Comparison of ENCODE assay signal across 14 cellular contexts in genomic region chr5:80034559-80034958, GRCh38. TPM values are rescaled to one million over a fixed set of nuclear protein-coding genes. Genes with fewer than 3 reads are reported as not detected.
DNase-seq lines count a peak whose midpoint lies in the region; ATAC-seq and TF ChIP-seq lines count a peak whose summit lies in the region.
"Had no signal": no experiment of that assay in that cellular context is flagged by ENCODE, and none has a peak within 500 bp of the region (broad histone marks: within the 10 kb centered on the region; RNA-seq: fewer than 3 reads in every experiment).

No MANE protein-coding gene starts in this region.

- DNase-seq in T-helper 2 cell treated with Interferon-gamma antibody and Interleukin-4, amounts not matched to agents 5 μg/mL and 100 μg/mL, for 36 hours (ENCODE audit: low spot score), result no peak
- DNase-seq in T-helper 2 cell (no peak), hepatocyte (ENCODE audit: low spot score) (no peak), progenitor cell of endocrine pancreas (ENCODE audit: low spot score, unreplicated experiment) (no peak), T-cell (no peak), tibial artery (no peak), HuH-7 (ENCODE audit: low spot score) (no peak)
- DNase-seq in activated CD8-positive, alpha-beta T cell treated with anti-CD3 and anti-CD28 coated beads for 36 hours, result no peak
- DNase-seq: 8988T; adrenal gland; NCI-H748 treated with DMSO at 0.1 percent for 48 hours; SIG-M5; stimulated activated naive CD4-positive, alpha-beta T cell treated with Interleukin-2 at 50 U/mL for 16 hours had no signal

- CTCF ChIA-PET in activated CD8-positive, alpha-beta T cell treated with anti-CD3 and anti-CD28 coated beads for 36 hours (lab: Charles Lee), result interaction anchor here (1.0 kb wide), 1 partner anchor 49 kb away, joined by 3 read pairs; no protein-coding TSS in a partner anchor
- CTCF ChIA-PET in T-cell (lab: Charles Lee), result no interaction called here

- TF ChIP-seq CTCF in activated CD8-positive, alpha-beta T cell treated with anti-CD3 and anti-CD28 coated beads for 36 hours (IDR thresholded peaks at IDR 0.05), result no peak
- TF ChIP-seq CTCF in hepatocyte (IDR thresholded peaks at IDR 0.05; ENCODE audit: poor library complexity), result no peak
- no peak for TF ChIP-seq CTCF in progenitor cell of endocrine pancreas (IDR thresholded peaks at IDR 0.05; ENCODE audit: unreplicated experiment)
- no peak for TF ChIP-seq CTCF in tibial artery (IDR thresholded peaks at IDR 0.05)

- H3K79me2 ChIP-seq in hepatocyte, result no peaks in the 10 kb centered on the region

- H3K27me3 ChIP-seq in hepatocyte, result peaks cover 66% of the 10 kb centered on the region
- H3K27me3 ChIP-seq in tibial artery, result peaks cover 0 to 40% of the 10 kb centered on the region in 2 donors

- H3K4me3 ChIP-seq in hepatocyte (no peak overlapping the region), tibial artery (no peak overlapping the region)
- H3K4me3 ChIP-seq: GM23248 had no signal

- H3K27me3 Mint-ChIP-seq in T-helper 2 cell treated with Interferon-gamma antibody and Interleukin-4, amounts not matched to agents 5 μg/mL and 100 μg/mL, for 36 hours (ENCODE audit: low read depth), result peaks cover 34% of the 10 kb centered on the region
- H3K27me3 Mint-ChIP-seq in activated CD8-positive, alpha-beta T cell treated with anti-CD3 and anti-CD28 coated beads for 36 hours, result peaks cover 45% of the 10 kb centered on the region
- H3K27me3 Mint-ChIP-seq in progenitor cell of endocrine pancreas (peaks cover 58% of the 10 kb centered on the region), T-cell (peaks cover 49 to 61% of the 10 kb centered on the region in 2 donors)

- peak overlapping the region; percentile 85 for H3K4me2 ChIP-seq in hepatocyte

- POLR2A ChIA-PET in activated CD8-positive, alpha-beta T cell treated with anti-CD3 and anti-CD28 coated beads for 36 hours (lab: Charles Lee), result interaction anchor here (0.8 to 1.6 kb wide), 2 partner anchors 13 to 24 kb away, joined by 3 read pairs; no protein-coding TSS in a partner anchor
- POLR2A ChIA-PET in T-cell (lab: Charles Lee), result interaction anchor here in 1 of 2 donors (1.1 kb wide), 1 partner anchor 11 kb away, joined by 4 read pairs; no protein-coding TSS in a partner anchor

- H4K20me1 ChIP-seq in hepatocyte (ENCODE audit: insufficient read depth, poor library complexity, severe bottlenecking), result no peaks in the 10 kb centered on the region

- 26% methylated on average over 8 of the region's 8 CpGs for WGBS in hepatocyte (ENCODE audit: low lambda C conversion rate, missing lambda C conversion rate)

- H3K4me3 Mint-ChIP-seq in T-helper 2 cell treated with Interferon-gamma antibody and Interleukin-4, amounts not matched to agents 5 μg/mL and 100 μg/mL, for 36 hours, result peak overlapping the region; percentile 68
- peak overlapping the region; percentile 49 for H3K4me3 Mint-ChIP-seq in activated CD8-positive, alpha-beta T cell treated with anti-CD3 and anti-CD28 coated beads for 36 hours
- H3K4me3 Mint-ChIP-seq in progenitor cell of endocrine pancreas (ENCODE audit: low read depth), result peak overlapping the region; percentile 71
- peak overlapping the region in 1 of 3 donors; percentile 54 for H3K4me3 Mint-ChIP-seq in T-cell

- no peak overlapping the region for H3K27ac Mint-ChIP-seq in T-helper 2 cell treated with Interferon-gamma antibody and Interleukin-4, amounts not matched to agents 5 μg/mL and 100 μg/mL, for 36 hours
- H3K27ac Mint-ChIP-seq in activated CD8-positive, alpha-beta T cell treated with anti-CD3 and anti-CD28 coated beads for 36 hours, result no peak overlapping the region
- H3K27ac Mint-ChIP-seq in progenitor cell of endocrine pancreas (no peak overlapping the region), T-cell (no peak overlapping the region)

- H3K4me1 ChIP-seq in hepatocyte (ENCODE audit: insufficient read depth) (no peaks in the 10 kb centered on the region), tibial artery (peaks cover 0 to 11% (median 4%) of the 10 kb centered on the region in 4 donors)
- H3K4me1 ChIP-seq: adrenal gland had no signal

- no peaks in the 10 kb centered on the region for H3K36me3 ChIP-seq in hepatocyte (replicated peaks; ENCODE audit: insufficient read depth, low read depth)
- H3K36me3 ChIP-seq in tibial artery, result no peaks in the 10 kb centered on the region
- H3K36me3 ChIP-seq: adrenal gland had no signal

- H3K9me3 Mint-ChIP-seq in T-helper 2 cell treated with Interferon-gamma antibody and Interleukin-4, amounts not matched to agents 5 μg/mL and 100 μg/mL, for 36 hours, result no peaks in the 10 kb centered on the region
- no peaks in the 10 kb centered on the region for H3K9me3 Mint-ChIP-seq in activated CD8-positive, alpha-beta T cell treated with anti-CD3 and anti-CD28 coated beads for 36 hours
- H3K9me3 Mint-ChIP-seq in progenitor cell of endocrine pancreas (ENCODE audit: low read depth) (no peaks in the 10 kb centered on the region), T-cell (no peaks in the 10 kb centered on the region)

- ATAC-seq in activated CD8-positive, alpha-beta T cell treated with anti-CD3 and anti-CD28 coated beads for 36 hours, result no peak
- ATAC-seq in T-cell (replicated peaks in 1 of 4), result no peak

- no peaks in the 10 kb centered on the region for H3K36me3 Mint-ChIP-seq in T-helper 2 cell treated with Interferon-gamma antibody and Interleukin-4, amounts not matched to agents 5 μg/mL and 100 μg/mL, for 36 hours (ENCODE audit: low read depth)
- H3K36me3 Mint-ChIP-seq in activated CD8-positive, alpha-beta T cell treated with anti-CD3 and anti-CD28 coated beads for 36 hours (ENCODE audit: low read depth), result no peaks in the 10 kb centered on the region
- H3K36me3 Mint-ChIP-seq in progenitor cell of endocrine pancreas (ENCODE audit: insufficient read depth), result no peaks in the 10 kb centered on the region
- H3K36me3 Mint-ChIP-seq in T-cell, result no peaks in the 10 kb centered on the region

- H2AFZ ChIP-seq in hepatocyte, result no peak overlapping the region
- H2AFZ ChIP-seq: GM23248 had no signal

- H3K9me3 ChIP-seq in hepatocyte (ENCODE audit: low read depth), result no peaks in the 10 kb centered on the region
- H3K9me3 ChIP-seq in tibial artery, result no peaks in the 10 kb centered on the region
- H3K9me3 ChIP-seq: adrenal gland had no signal

- H3K4me1 Mint-ChIP-seq in T-helper 2 cell treated with Interferon-gamma antibody and Interleukin-4, amounts not matched to agents 5 μg/mL and 100 μg/mL, for 36 hours (ENCODE audit: low read depth), result peaks cover 33% of the 10 kb centered on the region
- H3K4me1 Mint-ChIP-seq in activated CD8-positive, alpha-beta T cell treated with anti-CD3 and anti-CD28 coated beads for 36 hours (ENCODE audit: low read depth), result peaks cover 27% of the 10 kb centered on the region
- H3K4me1 Mint-ChIP-seq in progenitor cell of endocrine pancreas (ENCODE audit: low read depth), result peaks cover 2% of the 10 kb centered on the region
- H3K4me1 Mint-ChIP-seq in T-cell, result peaks cover 7 to 15% (median 8%) of the 10 kb centered on the region in 3 donors

- no peaks in the 10 kb centered on the region for H3K9me2 ChIP-seq in hepatocyte (replicated peaks; ENCODE audit: insufficient read depth)

- intact Hi-C loops in activated CD8-positive, alpha-beta T cell treated with anti-CD3 and anti-CD28 coated beads for 36 hours (cut with micrococcal nuclease), result no loop called here
- intact Hi-C loops in tibial artery (cut with DNase I; ENCODE audit: low total_unique reads), result no loop called here

- H3K27ac ChIP-seq in hepatocyte, result no peak overlapping the region
- H3K27ac ChIP-seq in tibial artery, result no peak overlapping the region
- H3K27ac ChIP-seq: adrenal gland, GM23248 had no signal

RNA-seq across cellular contexts. Expression of gene THBS4, which starts 0.6 kb away (rescaled TPM):
- 1 to 10 TPM; 2.3 to 2.5 TPM for total RNA-seq in activated CD8-positive, alpha-beta T cell treated with anti-CD3 and anti-CD28 coated beads for 36 hours
- total RNA-seq in hepatocyte (0.48 and 0.80 TPM in 2 replicates), progenitor cell of endocrine pancreas (5.6 and 6.1 TPM in 2 replicates), T-cell (1 to 10 TPM in 1 of 5 donors, under 1 TPM in 4; 0.15 to 1.1 (median 0.53) TPM)
- 0.33 TPM in 1 of 2 replicates, not detected in the other for polyA plus RNA-seq in hepatocyte

RNA-seq across cellular contexts. Expression of gene MTX3, which starts 43.5 kb away (rescaled TPM):
- total RNA-seq in activated CD8-positive, alpha-beta T cell treated with anti-CD3 and anti-CD28 coated beads for 36 hours, result 10 to 100 TPM; 18.1 to 18.5 TPM
- 16.1 and 18.7 TPM in 2 replicates for total RNA-seq in hepatocyte
- 4.0 and 4.8 TPM in 2 replicates for polyA plus RNA-seq in hepatocyte
- total RNA-seq in progenitor cell of endocrine pancreas, result 24.1 and 24.7 TPM in 2 replicates
- total RNA-seq in T-cell, result 10 to 100 TPM; 17.9 to 28.7 (median 21.0) TPM
